Comparison of ENCODE assay signal across 17 cellular contexts in the genomic region with DNA sequence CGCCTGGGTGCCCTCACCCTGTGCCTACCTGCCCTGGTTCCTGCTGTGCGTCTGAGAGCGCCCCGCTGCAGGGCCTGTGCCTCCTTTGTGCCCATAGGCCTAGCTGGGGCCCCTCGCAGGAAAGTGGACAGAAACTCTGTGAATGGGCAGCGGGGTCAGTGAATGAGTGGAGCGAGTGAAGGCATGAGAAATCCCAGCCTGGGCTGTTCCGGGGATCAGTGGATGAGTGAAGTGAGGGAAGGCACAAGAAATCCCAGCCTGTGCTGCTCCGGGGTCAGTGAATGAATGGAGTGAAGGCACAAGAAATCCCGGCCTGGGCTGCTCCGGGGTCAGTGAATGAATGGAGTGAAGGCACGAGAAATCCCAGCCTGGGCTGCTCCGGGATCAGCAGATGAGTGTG. TPM values are rescaled to one million over a fixed set of nuclear protein-coding genes. Genes with fewer than 3 reads are reported as not detected.
A peak's percentile ranks its signal among the peaks of the same experiment; 100 is the strongest.
DNase-seq lines count a peak whose midpoint lies in the region; ATAC-seq and TF ChIP-seq lines count a peak whose summit lies in the region.
"Had no signal": no experiment of that assay in that cellular context is flagged by ENCODE, and none has a peak within 500 bp of the region (broad histone marks: within the 10 kb centered on the region; RNA-seq: fewer than 3 reads in every experiment).

No MANE protein-coding gene starts in this region.

- no peaks in the 10 kb centered on the region for H3K36me3 Mint-ChIP-seq in activated naive CD4-positive, alpha-beta T cell treated with anti-CD3 and anti-CD28 coated beads, Interleukin-2, amount 50 U/mL, for 72 hours
- H3K36me3 Mint-ChIP-seq in osteocyte (ENCODE audit: unreplicated experiment): no peaks in the 10 kb centered on the region
- H3K36me3 Mint-ChIP-seq: CD8-positive, alpha-beta memory T cell had no signal

- no peak overlapping the region for H3K14ac ChIP-seq in mesenchymal stem cell (ENCODE audit: low read length in 2 of 2)

- no peaks in the 10 kb centered on the region for H3K27me3 ChIP-seq in mesenchymal stem cell (ENCODE audit: control insufficient read depth in 1 of 2, insufficient read depth in 1 of 2, low read length in 2 of 2)
- H3K27me3 ChIP-seq: BLaER1 treated with 17β-estradiol and CSF1 and Interleukin-3, amounts not matched to agents 10 nM and 100 nM; Peyer's patch had no signal

- peak overlapping the region; percentile 71 for H2BK120ac ChIP-seq in mesenchymal stem cell (ENCODE audit: low read depth, low read length)

- peak overlapping the region; percentile 80 for H2BK15ac ChIP-seq in mesenchymal stem cell (ENCODE audit: low read depth, poor library complexity, severe bottlenecking)

- peak overlapping the region; percentile 22 to 83 for H3K27ac Mint-ChIP-seq in activated naive CD4-positive, alpha-beta T cell treated with anti-CD3 and anti-CD28 coated beads, Interleukin-2, amount 50 U/mL, for 72 hours
- H3K27ac Mint-ChIP-seq in osteocyte (ENCODE audit: unreplicated experiment): no peak overlapping the region
- H3K27ac Mint-ChIP-seq: CD8-positive, alpha-beta memory T cell had no signal

- H3K27ac ChIP-seq in VCaP: peak overlapping the region; percentile 69; the same call in 1 of the 2 replicates
- no peak overlapping the region for H3K27ac ChIP-seq in mesenchymal stem cell (ENCODE audit: low read length, poor library complexity, severe bottlenecking)
- H3K27ac ChIP-seq: A549; BLaER1 treated with 17β-estradiol and CSF1 and Interleukin-3, amounts not matched to agents 10 nM and 100 nM; KMS-11; Peyer's patch had no signal

- H3K9me3 ChIP-seq in mesenchymal stem cell (ENCODE audit: control insufficient read depth, low read length): no peaks in the 10 kb centered on the region
- H3K9me3 ChIP-seq: A549, Peyer's patch had no signal

- H3K9me3 Mint-ChIP-seq in activated naive CD4-positive, alpha-beta T cell treated with anti-CD3 and anti-CD28 coated beads, Interleukin-2, amount 50 U/mL, for 72 hours: no peaks in the 10 kb centered on the region
- H3K9me3 Mint-ChIP-seq in osteocyte (ENCODE audit: unreplicated experiment): no peaks in the 10 kb centered on the region
- H3K9me3 Mint-ChIP-seq: CD8-positive, alpha-beta memory T cell had no signal

- peak overlapping the region; percentile 74 to 80 for H2BK12ac ChIP-seq in mesenchymal stem cell (ENCODE audit: low read length in 2 of 2)

- H3K4me2 ChIP-seq in mesenchymal stem cell (ENCODE audit: low read length, poor library complexity, severe bottlenecking): no peak overlapping the region
- H3K4me2 ChIP-seq: A549, KMS-11 had no signal

- no peak overlapping the region for H2AK5ac ChIP-seq in mesenchymal stem cell (ENCODE audit: low read length, severe bottlenecking)

- H3K18ac ChIP-seq in mesenchymal stem cell (ENCODE audit: low read depth in 1 of 2, low read length in 2 of 2): peak overlapping the region; percentile 80 to 90

- no peak overlapping the region for H3K4me3 ChIP-seq in mesenchymal stem cell (ENCODE audit: insufficient read depth in 1 of 2, low read depth in 1 of 2, low read length in 2 of 2)
- H3K4me3 ChIP-seq: A549; BLaER1 treated with 17β-estradiol and CSF1 and Interleukin-3, amounts not matched to agents 10 nM and 100 nM; Peyer's patch had no signal

- peak overlapping the region; percentile 80 for H4K8ac ChIP-seq in mesenchymal stem cell (ENCODE audit: low read length)

- no peak for DNase-seq in activated naive CD4-positive, alpha-beta T cell treated with anti-CD3 and anti-CD28 coated beads, Interleukin-2, amount 50 U/mL, for 72 hours (ENCODE audit: low spot score in 2 of 2)
- no peak for DNase-seq in activated naive CD4-positive, alpha-beta T cell treated with Interleukin-2 at 50 U/mL for 16 hours
- DNase-seq in mesenchymal stem cell: peak; percentile 32
- peak; percentile 68 for DNase-seq in osteocyte (ENCODE audit: extremely low spot score, unreplicated experiment)
- no peak for DNase-seq in SW480 (ENCODE audit: low spot score)
- DNase-seq in HUDEP-2 (lab: John Stamatoyannopoulos, UW; ENCODE audit: unreplicated experiment in 76 of 76): no peak
- DNase-seq: MV-4-11; NCI-H1694 treated with DMSO at 0.1 percent for 48 hours; NCI-H748 treated with DMSO at 0.1 percent for 48 hours; NK-92 treated with Interleukin-12 subunit alpha and Interleukin-12 subunit beta, amount 100 ng/mL, for 24 hours; Peyer's patch had no signal

- H3K4me1 Mint-ChIP-seq in osteocyte (ENCODE audit: unreplicated experiment): no peaks in the 10 kb centered on the region

- H3K4me1 ChIP-seq in mesenchymal stem cell (ENCODE audit: control insufficient read depth, insufficient read depth, low read depth, low read length): peaks cover 2% of the 10 kb centered on the region
- H3K4me1 ChIP-seq: A549, Peyer's patch had no signal

- 76% methylated on average over 13 of the region's 13 CpGs for WGBS in mesenchymal stem cell

- peak overlapping the region; percentile 92 for H4K91ac ChIP-seq in mesenchymal stem cell (ENCODE audit: low read length)

- peak overlapping the region in 1 of 2 experiments; percentile 50 for H3K23ac ChIP-seq in mesenchymal stem cell (ENCODE audit: low read length in 2 of 2)

- H2BK5ac ChIP-seq in mesenchymal stem cell (ENCODE audit: low read depth, low read length, poor library complexity, severe bottlenecking): no peak overlapping the region

- H3K36me3 ChIP-seq in mesenchymal stem cell (ENCODE audit: control insufficient read depth in 1 of 2, insufficient read depth in 2 of 2, low read depth in 1 of 2, low read length in 2 of 2): peaks cover 0 to 16% of the 10 kb centered on the region in 2 experiments
- H3K36me3 ChIP-seq: Peyer's patch had no signal

- no peak for ATAC-seq in activated naive CD4-positive, alpha-beta T cell treated with anti-CD3 and anti-CD28 coated beads, Interleukin-2, amount 50 U/mL, for 72 hours
- ATAC-seq in GM18907 (IDR thresholded peaks at IDR 0.05; ENCODE audit: unreplicated experiment): no peak
- ATAC-seq: A549 had no signal

- H3K4me3 Mint-ChIP-seq in osteocyte (ENCODE audit: unreplicated experiment): no peak overlapping the region
- H3K4me3 Mint-ChIP-seq: CD8-positive, alpha-beta memory T cell had no signal

- H2AFZ ChIP-seq in mesenchymal stem cell (ENCODE audit: low read depth, low read length): no peak overlapping the region

- TF ChIP-seq CTCF in VCaP (conservative IDR thresholded peaks at IDR 0.05) (no peak), osteocyte (IDR thresholded peaks at IDR 0.05) (no peak)

- H3K79me1 ChIP-seq in mesenchymal stem cell (replicated peaks; ENCODE audit: low read length, poor library complexity, severe bottlenecking): peaks cover 6% of the 10 kb centered on the region

- H3K27me3 Mint-ChIP-seq in osteocyte (ENCODE audit: unreplicated experiment): peaks cover 3% of the 10 kb centered on the region

- H3K9ac ChIP-seq in mesenchymal stem cell (ENCODE audit: low read length): no peak overlapping the region
- H3K9ac ChIP-seq: BLaER1 treated with 17β-estradiol and CSF1 and Interleukin-3, amounts not matched to agents 10 nM and 100 nM; KMS-11 had no signal

- peak overlapping the region; percentile 86 to 93 for H3K4ac ChIP-seq in mesenchymal stem cell (ENCODE audit: low read depth in 1 of 2, low read length in 2 of 2)

RNA-seq across cellular contexts. Expression of gene COLEC11, which starts 2.0 kb away (rescaled TPM):
- not detected for total RNA-seq in activated naive CD4-positive, alpha-beta T cell treated with anti-CD3 and anti-CD28 coated beads, Interleukin-2, amount 50 U/mL, for 72 hours
- 54.5 TPM for polyA plus RNA-seq in mesenchymal stem cell (2013, experiment 1 of 2)
- polyA plus RNA-seq in mesenchymal stem cell (2013, experiment 2 of 2): 53.6 TPM
- total RNA-seq in osteocyte: not detected in 2 replicates
- polyA plus RNA-seq: CD8-positive, alpha-beta memory T cell had no signal

RNA-seq across cellular contexts. Expression of gene RPS7, which starts 21.8 kb away (rescaled TPM):
- total RNA-seq in activated naive CD4-positive, alpha-beta T cell treated with anti-CD3 and anti-CD28 coated beads, Interleukin-2, amount 50 U/mL, for 72 hours: 1,000 to 10,000 TPM; 1,548 to 2,231 TPM
- polyA plus RNA-seq in mesenchymal stem cell (2013, experiment 1 of 2): 4,758 TPM
- polyA plus RNA-seq in mesenchymal stem cell (2013, experiment 2 of 2): 4,603 TPM
- total RNA-seq in osteocyte: 1,082 and 1,101 TPM in 2 replicates

RNA-seq across cellular contexts. Expression of gene RNASEH1, which starts 38.8 kb away (rescaled TPM):
- total RNA-seq in activated naive CD4-positive, alpha-beta T cell treated with anti-CD3 and anti-CD28 coated beads, Interleukin-2, amount 50 U/mL, for 72 hours: 10 to 100 TPM; 18.3 to 21.9 TPM
- polyA plus RNA-seq in mesenchymal stem cell (2013, experiment 1 of 2): 28.0 TPM
- 28.9 TPM for polyA plus RNA-seq in mesenchymal stem cell (2013, experiment 2 of 2)
- total RNA-seq in osteocyte: 24.6 and 25.5 TPM in 2 replicates

Comparison
In these comparisons a context has a peak if more than half of its experiments do, and no peak if none do; other contexts are left out.
1. DNase-seq: peak in mesenchymal stem cell (single experiment) and osteocyte (single experiment); none in activated naive CD4-positive, alpha-beta T cell treated with anti-CD3 and anti-CD28 coated beads, Interleukin-2, amount 50 U/mL, for 72 hours (0 of 2), activated naive CD4-positive, alpha-beta T cell treated with Interleukin-2 at 50 U/mL for 16 hours (single experiment), SW480 (single experiment) and HUDEP-2 (0 of 76).